In genomic region chr4:155582971-155583437, GRCh38 we compare ENCODE assay signal across 10 cellular contexts.
DNase-seq lines count a peak whose midpoint lies in the region; ATAC-seq and TF ChIP-seq lines count a peak whose summit lies in the region.
"Had no signal": no experiment of that assay in that cellular context is flagged by ENCODE, and none has a peak within 500 bp of the region (broad histone marks: within the 10 kb centered on the region; RNA-seq: fewer than 3 reads in every experiment).

No MANE protein-coding gene starts in this region.

- H3K36me3 ChIP-seq in A673 (ENCODE audit: insufficient read depth, low read length, poor library complexity, severe bottlenecking): no peaks in the 10 kb centered on the region
- H3K36me3 ChIP-seq in RWPE2 (ENCODE audit: low read depth): no peaks in the 10 kb centered on the region

- ATAC-seq in RWPE2 (ENCODE audit: low read depth) (peak; percentile 51; the same call in 1 of the 3 replicates), GM19324 (IDR thresholded peaks at IDR 0.05; ENCODE audit: low FRiP score, unreplicated experiment) (no peak)

- H3K4me3 ChIP-seq in A673 (ENCODE audit: low read depth, low read length, poor library complexity, severe bottlenecking) (no peak overlapping the region), RWPE2 (ENCODE audit: severe bottlenecking) (no peak overlapping the region), foreskin fibroblast (ENCODE audit: low read depth in 1 of 2, low read length in 2 of 2) (no peak overlapping the region)

- H3K27ac ChIP-seq in A673 (ENCODE audit: low read depth, low read length, poor library complexity, severe bottlenecking) (no peak overlapping the region), RWPE2 (ENCODE audit: poor library complexity, severe bottlenecking) (no peak overlapping the region)

- TF ChIP-seq CTCF in A673 (conservative IDR thresholded peaks at IDR 0.05; ENCODE audit: low read depth, low read length) (no peak), RWPE2 (IDR thresholded peaks at IDR 0.05; ENCODE audit: poor library complexity, severe bottlenecking) (no peak), foreskin fibroblast (IDR thresholded peaks at IDR 0.05; ENCODE audit: low read depth, low read length) (no peak)

- H3K4me1 ChIP-seq in A673 (ENCODE audit: insufficient read depth, low read length, poor library complexity, severe bottlenecking): no peaks in the 10 kb centered on the region
- no peaks in the 10 kb centered on the region for H3K4me1 ChIP-seq in RWPE2 (ENCODE audit: insufficient read depth, poor library complexity, severe bottlenecking)

- CTCF ChIA-PET in A673 (lab: Charles Lee): no interaction called here

- intact Hi-C loops in A673 (cut with micrococcal nuclease; ENCODE audit: unreplicated experiment): no loop called here

- POLR2A ChIA-PET in A673 (lab: Charles Lee; ENCODE audit: low non-redundant PET): no interaction called here

- H3K27me3 ChIP-seq in A673 (replicated peaks; ENCODE audit: insufficient read depth, low read depth, low read length, poor library complexity) (no peaks in the 10 kb centered on the region), RWPE2 (ENCODE audit: insufficient read depth, poor library complexity, severe bottlenecking) (no peaks in the 10 kb centered on the region)

- DNase-seq in A673 (ENCODE audit: low spot score) (peak; percentile 51), EL (peak; percentile 36), RWPE2 (ENCODE audit: low spot score) (no peak), foreskin fibroblast (peak; percentile 39 to 63), Ammon's horn (ENCODE audit: low spot score) (no peak), NCI-H146 treated with DMSO at 0.1 percent for 48 hours (lab: John Stamatoyannopoulos, UW; ENCODE audit: unreplicated experiment) (no peak), NOMO-1 (lab: John Stamatoyannopoulos, UW; ENCODE audit: unreplicated experiment in 2 of 2) (no peak)
- DNase-seq: glutamatergic neuron, NCI-H1436 had no signal

- H3K9me3 ChIP-seq in A673 (ENCODE audit: low read depth, low read length, poor library complexity, severe bottlenecking) (no peaks in the 10 kb centered on the region), RWPE2 (ENCODE audit: severe bottlenecking) (no peaks in the 10 kb centered on the region)

- BruUV-seq in A673 (replicated peaks; lab: Mats Ljungman, UMichigan): no TSS peak

Comparison
In these comparisons a context has a peak if more than half of its experiments do, and no peak if none do; other contexts are left out.
1. DNase-seq: peak in A673 (single experiment), EL (single experiment) and foreskin fibroblast (2 of 2); none in RWPE2 (single experiment), Ammon's horn (single experiment), NCI-H146 treated with DMSO at 0.1 percent for 48 hours (single experiment) and NOMO-1 (0 of 2).